21 cellular contexts compared by ENCODE assay signal in genomic region chr6:117425431-117426153, GRCh38. TPM values are rescaled to one million over a fixed set of nuclear protein-coding genes. Genes with fewer than 3 reads are reported as not detected.
DNase-seq lines count a peak whose midpoint lies in the region; ATAC-seq and TF ChIP-seq lines count a peak whose summit lies in the region.
"Had no signal": no experiment of that assay in that cellular context is flagged by ENCODE, and none has a peak within 500 bp of the region (broad histone marks: within the 10 kb centered on the region; RNA-seq: fewer than 3 reads in every experiment).

TSS of gene ROS1 (minus strand) at chr6:117425942. CDS start at chr6:117425656, 286 bp downstream.

- no peaks in the 10 kb centered on the region for H3K27me3 Mint-ChIP-seq in MCF 10A (ENCODE audit: insufficient read depth, unreplicated experiment)

- H3K4me3 ChIP-seq in breast epithelium: no peak within 1 kb of the TSS
- H3K4me3 ChIP-seq in RWPE2 (ENCODE audit: severe bottlenecking): no peak within 1 kb of the TSS
- H3K4me3 ChIP-seq in lower lobe of right lung: peak within 1 kb of the TSS; percentile 35
- H3K4me3 ChIP-seq: sigmoid colon had no signal

- ATAC-seq in RWPE2 (ENCODE audit: low read depth): no peak; the same call in 2 of the 3 replicates
- ATAC-seq in lower lobe of right lung: peak; percentile 89 to 90
- ATAC-seq in GM18907 (IDR thresholded peaks at IDR 0.05; ENCODE audit: unreplicated experiment): no peak
- no peak for ATAC-seq in HG03565 (IDR thresholded peaks at IDR 0.05; ENCODE audit: unreplicated experiment)
- ATAC-seq: foreskin keratinocyte had no signal

- H3K27ac ChIP-seq in breast epithelium (no peak within 1 kb of the TSS), RWPE2 (ENCODE audit: poor library complexity, severe bottlenecking) (peak within 1 kb of the TSS; percentile 28), lower lobe of right lung (peak within 1 kb of the TSS; percentile 72)
- H3K27ac ChIP-seq: foreskin keratinocyte, sigmoid colon had no signal

- intact Hi-C loops in MCF 10A (cut with micrococcal nuclease) (loop anchor here (1.0 kb wide), 2 partner anchors 16 to 23 kb away; no protein-coding TSS in a partner anchor), breast epithelium (cut with DNase I; ENCODE audit: low total_unique reads) (no loop called here), lower lobe of right lung (cut with DNase I) (no loop called here)

- H3K9me3 Mint-ChIP-seq in MCF 10A (ENCODE audit: unreplicated experiment): no peaks in the 10 kb centered on the region

- TF ChIP-seq POLR2A in breast epithelium (IDR thresholded peaks at IDR 0.05): no peak

- peak within 1 kb of the TSS; percentile 79 for H3K4me3 Mint-ChIP-seq in MCF 10A (ENCODE audit: unreplicated experiment)
- H3K4me3 Mint-ChIP-seq: CD14-positive monocyte had no signal

- H3K36me3 ChIP-seq in breast epithelium: no peaks in the 10 kb centered on the region
- H3K36me3 ChIP-seq in RWPE2 (ENCODE audit: low read depth): no peaks in the 10 kb centered on the region
- H3K36me3 ChIP-seq in lower lobe of right lung: no peaks in the 10 kb centered on the region
- H3K36me3 ChIP-seq: sigmoid colon had no signal

- H3K4me1 Mint-ChIP-seq in MCF 10A (ENCODE audit: insufficient read depth, unreplicated experiment): peaks cover 24% of the 10 kb centered on the region
- H3K4me1 Mint-ChIP-seq: CD14-positive monocyte had no signal

- POLR2A ChIA-PET in MCF 10A (lab: Yijun Ruan, JAX): interaction anchor here (0.5 to 11.7 kb wide), 27 partner anchors 9 to 1469 kb away, joined by 3 to 222 read pairs (median 5); partner anchors contain the start of genes DCBLD1, GOPC and ZUP1

- CTCF ChIA-PET in MCF 10A (lab: Yijun Ruan, JAX): interaction anchor here (0.6 to 3.7 kb wide), 16 partner anchors 9 to 179 kb away, joined by 3 to 25 read pairs (median 6); no protein-coding TSS in a partner anchor

- no peaks in the 10 kb centered on the region for H3K27me3 ChIP-seq in breast epithelium
- H3K27me3 ChIP-seq in RWPE2 (ENCODE audit: insufficient read depth, poor library complexity, severe bottlenecking): no peaks in the 10 kb centered on the region
- no peaks in the 10 kb centered on the region for H3K27me3 ChIP-seq in lower lobe of right lung (ENCODE audit: low read depth)
- H3K27me3 ChIP-seq: foreskin keratinocyte, sigmoid colon had no signal

- H3K36me3 Mint-ChIP-seq in MCF 10A (ENCODE audit: insufficient read depth, unreplicated experiment): peaks cover 19% of the 10 kb centered on the region
- H3K36me3 Mint-ChIP-seq: CD14-positive monocyte had no signal

- DNase-seq in MCF 10A (ENCODE audit: unreplicated experiment) (peak; percentile 70), breast epithelium (ENCODE audit: low spot score in 2 of 2) (no peak), RWPE2 (ENCODE audit: low spot score) (no peak), lower lobe of right lung (no peak), NCI-H1436 treated with DMSO at 0.1 percent for 48 hours (lab: John Stamatoyannopoulos, UW) (no peak), RPMI8226 (no peak)
- DNase-seq: dermis blood vessel endothelial cell; DMS 273 treated with DMSO at 0.1 percent for 48 hours; foreskin keratinocyte; kidney glomerular epithelial cell; NCI-H2081 treated with DMSO at 0.1 percent for 48 hours; NCI-H524 treated with DMSO at 0.1 percent for 48 hours; occipital lobe; SIG-M5; sigmoid colon; stimulated activated CD4-positive, alpha-beta T cell treated with anti-CD3 and anti-CD28 coated beads, Interleukin-2, amount 100 ng/mL, for 48 hours had no signal

- peak within 1 kb of the TSS; percentile 76 for H3K27ac Mint-ChIP-seq in MCF 10A (ENCODE audit: low read depth, unreplicated experiment)
- H3K27ac Mint-ChIP-seq: CD14-positive monocyte had no signal

- TSS peak; percentile 74 for BruUV-seq in MCF 10A (replicated peaks; lab: Mats Ljungman, UMichigan)

- no peaks in the 10 kb centered on the region for H3K9me3 ChIP-seq in breast epithelium
- peaks cover 3% of the 10 kb centered on the region for H3K9me3 ChIP-seq in RWPE2 (ENCODE audit: severe bottlenecking)
- H3K9me3 ChIP-seq in lower lobe of right lung: no peaks in the 10 kb centered on the region
- H3K9me3 ChIP-seq: sigmoid colon had no signal

- H3K4me1 ChIP-seq in breast epithelium: no peaks in the 10 kb centered on the region
- H3K4me1 ChIP-seq in RWPE2 (ENCODE audit: insufficient read depth, poor library complexity, severe bottlenecking): peaks cover 11% of the 10 kb centered on the region
- no peaks in the 10 kb centered on the region for H3K4me1 ChIP-seq in lower lobe of right lung
- H3K4me1 ChIP-seq: foreskin keratinocyte, sigmoid colon had no signal

- TF ChIP-seq CTCF in MCF 10A (IDR thresholded peaks at IDR 0.05; ENCODE audit: unreplicated experiment): no peak
- TF ChIP-seq CTCF in breast epithelium (IDR thresholded peaks at IDR 0.05): no peak
- TF ChIP-seq CTCF in RWPE2 (IDR thresholded peaks at IDR 0.05; ENCODE audit: poor library complexity, severe bottlenecking): no peak
- TF ChIP-seq CTCF in lower lobe of right lung (IDR thresholded peaks at IDR 0.05): no peak

RNA-seq across cellular contexts. Expression of gene ROS1, which starts in this region (rescaled TPM):
- 63.0 and 69.6 TPM in 2 replicates for total RNA-seq in MCF 10A (2022)
- under 1 TPM in 1 of 3 donors, not detected in 2; under 0.01 TPM for total RNA-seq in breast epithelium
- total RNA-seq in lower lobe of right lung: 151 TPM
- total RNA-seq: foreskin keratinocyte; mononuclear cell; sigmoid colon; T-helper 2 cell treated with Interferon-gamma antibody and Interleukin-4, amounts not matched to agents 100 ng/mL and 5 ng/mL, for 36 hours had no signal

Comparison
In these comparisons a context has a peak if more than half of its experiments do, and no peak if none do; other contexts are left out.
1. RNA of gene ROS1 (total RNA-seq): 151 TPM in lower lobe of right lung (single experiment) and 63.0 to 69.6 TPM in MCF 10A; under 0.01 TPM in breast epithelium; every median in the first group is over 10 times any median in the second.
2. H3K27ac ChIP-seq: peak in RWPE2 (single experiment) and lower lobe of right lung (single experiment); none in breast epithelium (0 of 2).
3. ATAC-seq: peak in lower lobe of right lung (2 of 2); none in RWPE2 (single experiment), GM18907 (single experiment) and HG03565 (single experiment).